In genomic region chr16:87391950-87392822, GRCh38 we compare ENCODE assay signal across 1 cellular context.
A peak's percentile ranks its signal among the peaks of the same experiment; 100 is the strongest.
TF ChIP-seq lines count a peak whose summit lies in the region.

MAP1LC3B (plus strand) TSS chr16:87392336; CDS start chr16:87392428, 92 bp downstream.

TF ChIP-seq in HEK293, 187 proteins besides CTCF, POLR2A, EP300 and RAD21 (continued from another document):
- TF ChIP-seq ZNF677 (tag by site-specific recombination; IDR thresholded peaks at IDR 0.05) (peak; percentile 23; the same call in 1 of the 2 replicates), ZNF629 (tag by site-specific recombination; IDR thresholded peaks at IDR 0.05) (peak; percentile 33), KLF7 (tag by site-specific recombination; IDR thresholded peaks at IDR 0.05; ENCODE audit: borderline replicate concordance) (peak; percentile 37; the same call in 1 of the 2 replicates), ZXDB (tag by site-specific recombination; IDR thresholded peaks at IDR 0.05) (peak; percentile 80), ZEB2 (tag by site-specific recombination; IDR thresholded peaks at IDR 0.05) (peak; percentile 42; the same call in 1 of the 2 replicates), GLIS2 (tag by site-specific recombination; IDR thresholded peaks at IDR 0.05) (peak; percentile 60), KLF16 (tag by site-specific recombination; IDR thresholded peaks at IDR 0.05) (0 out of 2 replicates have a peak, but pooled peaks have one; percentile 29), ZNF280D (tag by site-specific recombination; IDR thresholded peaks at IDR 0.05) (no peak)
